ENCODE assay signal across 8 cellular contexts in genomic region chr18:34592961-34593382, GRCh38.
DNase-seq lines count a peak whose midpoint lies in the region; ATAC-seq, FAIRE-seq and TF ChIP-seq lines count a peak whose summit lies in the region.

No MANE protein-coding gene starts in this region.

- peak overlapping the region; percentile 47 for H3K4me3 ChIP-seq in HUES48 (ENCODE audit: low read depth, low read length)
- H3K4me3 ChIP-seq in skeletal muscle tissue (ENCODE audit: low read length in 3 of 3): peak overlapping the region; percentile 68 to 86 (median 68)

- TF ChIP-seq CTCF in D721Med (IDR thresholded peaks at IDR 0.05; ENCODE audit: insufficient read depth, missing control alignments): no peak

- H3K27me3 ChIP-seq in HUES48 (ENCODE audit: control insufficient read depth, insufficient read depth, low read length): no peaks in the 10 kb centered on the region
- H3K27me3 ChIP-seq in skeletal muscle tissue (ENCODE audit: control insufficient read depth in 3 of 3, insufficient read depth in 3 of 3, low read length in 3 of 3): no peaks in the 10 kb centered on the region

- H3K9ac ChIP-seq in HUES48 (ENCODE audit: low read depth, low read length) (peak overlapping the region; percentile 1; the same call in 1 of the 2 replicates), skeletal muscle tissue (ENCODE audit: low read depth in 1 of 3, low read length in 3 of 3) (peak overlapping the region; percentile 73 to 86 (median 81))

- H3K36me3 ChIP-seq in HUES48 (ENCODE audit: control insufficient read depth, insufficient read depth, low read length): no peaks in the 10 kb centered on the region
- peaks cover 0 to 3% (median 0%) of the 10 kb centered on the region in 3 donors for H3K36me3 ChIP-seq in skeletal muscle tissue (ENCODE audit: control insufficient read depth in 3 of 3, insufficient read depth in 3 of 3, low read length in 3 of 3)

- peak overlapping the region; percentile 10 for H3K27ac ChIP-seq in HUES48 (ENCODE audit: low read depth, low read length)
- peak overlapping the region; percentile 89 for H3K27ac ChIP-seq in skeletal muscle tissue (ENCODE audit: low read depth, low read length)

- no peak for FAIRE-seq in D721Med (lab: Jason Lieb, UNC)

- H3K9me3 ChIP-seq in HUES48 (ENCODE audit: control insufficient read depth, insufficient read depth, low read length) (no peaks in the 10 kb centered on the region), skeletal muscle tissue (ENCODE audit: control insufficient read depth in 3 of 3, low read length in 3 of 3) (no peaks in the 10 kb centered on the region)

- DNase-seq in cerebellar nuclear complex (lab: John Stamatoyannopoulos, UW) (peak; percentile 30 to 59), inferior parietal cortex (ENCODE audit: extremely low spot score) (peak; percentile 70), D721Med (ENCODE audit: insufficient read length, low spot score) (no peak)
- no peak for DNase-seq in activated CD4-positive, CD25-positive, alpha-beta regulatory T cell treated with anti-CD3 and anti-CD28 coated beads, Interleukin-2, amount 50 U/mL, for 72 hours
- DNase-seq in stimulated activated CD4-positive, alpha-beta T cell treated with anti-CD3 and anti-CD28 coated beads, Interleukin-12 subunit alpha, Interleukin-12 subunit beta, amount 100 ng/mL, for 4 hours: no peak

- peaks cover 40% of the 10 kb centered on the region for H3K4me1 ChIP-seq in HUES48 (ENCODE audit: control insufficient read depth, insufficient read depth, low read length)
- peaks cover 10 to 21% (median 11%) of the 10 kb centered on the region in 3 donors for H3K4me1 ChIP-seq in skeletal muscle tissue (ENCODE audit: control insufficient read depth in 3 of 3, insufficient read depth in 3 of 3, low read length in 3 of 3)

- ATAC-seq in GM18870 (IDR thresholded peaks at IDR 0.05; ENCODE audit: unreplicated experiment): no peak

Comparison
In these comparisons a context has a peak if more than half of its experiments do, and no peak if none do; other contexts are left out.
1. DNase-seq: peak in cerebellar nuclear complex (2 of 2) and inferior parietal cortex (single experiment); none in activated CD4-positive, CD25-positive, alpha-beta regulatory T cell treated with anti-CD3 and anti-CD28 coated beads, Interleukin-2, amount 50 U/mL, for 72 hours (single experiment), stimulated activated CD4-positive, alpha-beta T cell treated with anti-CD3 and anti-CD28 coated beads, Interleukin-12 subunit alpha, Interleukin-12 subunit beta, amount 100 ng/mL, for 4 hours (single experiment) and D721Med (single experiment).